In genomic region chr16:66588981-66589713, GRCh38 we compare ENCODE assay signal across 8 cellular contexts. TPM values are rescaled to one million over a fixed set of nuclear protein-coding genes. Genes with fewer than 3 reads are reported as not detected.
DNase-seq lines count a peak whose midpoint lies in the region; ATAC-seq and TF ChIP-seq lines count a peak whose summit lies in the region.

No MANE protein-coding gene starts in this region.

- peak; percentile 55 for TF ChIP-seq CTCF in AG10803 (conservative IDR thresholded peaks at IDR 0.05; ENCODE audit: low read length)
- 0 out of 2 replicates have a peak, but pooled peaks have one; percentile 30 for TF ChIP-seq CTCF in LNCaP clone FGC (IDR thresholded peaks at IDR 0.05; ENCODE audit: control insufficient read depth, extremely low read depth, insufficient read depth)
- TF ChIP-seq CTCF in activated CD8-positive, alpha-beta T cell treated with anti-CD3 and anti-CD28 coated beads for 36 hours (IDR thresholded peaks at IDR 0.05), result peak; percentile 81
- peak; percentile 38 for TF ChIP-seq CTCF in parathyroid adenoma (IDR thresholded peaks at IDR 0.05)

- CTCF ChIA-PET in activated CD8-positive, alpha-beta T cell treated with anti-CD3 and anti-CD28 coated beads for 36 hours (lab: Charles Lee), result interaction anchor here (0.6 to 3.1 kb wide), 24 partner anchors 9 to 241 kb away, joined by 3 to 29 read pairs (median 6); partner anchors contain the start of genes CKLF, CMTM2 and CMTM3

- H3K4me3 ChIP-seq in AG10803 (ENCODE audit: low read length) (no peak overlapping the region), LNCaP clone FGC (ENCODE audit: low read depth, low read length) (no peak overlapping the region), parathyroid adenoma (ENCODE audit: low read depth, low read length) (no peak overlapping the region)

- H3K4me1 Mint-ChIP-seq in activated CD8-positive, alpha-beta T cell treated with anti-CD3 and anti-CD28 coated beads for 36 hours (ENCODE audit: low read depth), result peaks cover 36% of the 10 kb centered on the region

- H3K4me1 ChIP-seq in parathyroid adenoma, result no peaks in the 10 kb centered on the region

- intact Hi-C loops in activated CD8-positive, alpha-beta T cell treated with anti-CD3 and anti-CD28 coated beads for 36 hours (cut with micrococcal nuclease), result loop anchor here (5.0 kb wide), 1 partner anchor 182 kb away; no protein-coding TSS in a partner anchor

- no peak overlapping the region for H3K9ac ChIP-seq in parathyroid adenoma

- no peaks in the 10 kb centered on the region for H3K9me3 ChIP-seq in parathyroid adenoma (ENCODE audit: control insufficient read depth, low read length)

- H3K27ac ChIP-seq in parathyroid adenoma, result no peak overlapping the region

- H3K9me3 Mint-ChIP-seq in activated CD8-positive, alpha-beta T cell treated with anti-CD3 and anti-CD28 coated beads for 36 hours, result no peaks in the 10 kb centered on the region

- no peak for DNase-seq in AG10803 (ENCODE audit: low read depth)
- no peak for DNase-seq in LNCaP clone FGC (ENCODE audit: low read depth)
- peak; percentile 79 for DNase-seq in activated CD8-positive, alpha-beta T cell treated with anti-CD3 and anti-CD28 coated beads for 36 hours
- DNase-seq in NCI-H82 treated with DMSO at 0.1 percent for 48 hours (lab: John Stamatoyannopoulos, UW; ENCODE audit: unreplicated experiment), result no peak
- DNase-seq in NCI-H146 (lab: John Stamatoyannopoulos, UW), result no peak

- ATAC-seq in GM19467 (IDR thresholded peaks at IDR 0.05; ENCODE audit: unreplicated experiment), result peak; percentile 71
- peak; percentile 96 for ATAC-seq in activated CD8-positive, alpha-beta T cell treated with anti-CD3 and anti-CD28 coated beads for 36 hours
- peak; percentile 78 for ATAC-seq in esophagus mucosa

- H3K36me3 Mint-ChIP-seq in activated CD8-positive, alpha-beta T cell treated with anti-CD3 and anti-CD28 coated beads for 36 hours (ENCODE audit: low read depth), result no peaks in the 10 kb centered on the region

- no peaks in the 10 kb centered on the region for H3K36me3 ChIP-seq in parathyroid adenoma (ENCODE audit: control insufficient read depth, insufficient read depth, low read length)

- no peaks in the 10 kb centered on the region for H3K27me3 ChIP-seq in parathyroid adenoma (ENCODE audit: control insufficient read depth, insufficient read depth, low read length)

- H3K4me3 Mint-ChIP-seq in activated CD8-positive, alpha-beta T cell treated with anti-CD3 and anti-CD28 coated beads for 36 hours, result peak overlapping the region; percentile 69

- H3K4me2 ChIP-seq in parathyroid adenoma (ENCODE audit: low read length), result no peak overlapping the region

- no peaks in the 10 kb centered on the region for H3K27me3 Mint-ChIP-seq in activated CD8-positive, alpha-beta T cell treated with anti-CD3 and anti-CD28 coated beads for 36 hours

- no peaks in the 10 kb centered on the region for H3K79me2 ChIP-seq in parathyroid adenoma

- no peak overlapping the region for H2AFZ ChIP-seq in parathyroid adenoma

- H3K27ac Mint-ChIP-seq in activated CD8-positive, alpha-beta T cell treated with anti-CD3 and anti-CD28 coated beads for 36 hours, result no peak overlapping the region

- POLR2A ChIA-PET in activated CD8-positive, alpha-beta T cell treated with anti-CD3 and anti-CD28 coated beads for 36 hours (lab: Charles Lee), result interaction anchor here (0.9 to 2.1 kb wide), 5 partner anchors 9 to 114 kb away, joined by 3 to 11 read pairs (median 4); partner anchors contain the start of genes CKLF and CMTM3

RNA-seq across cellular contexts. Expression of gene CMTM2, which starts 9.9 kb away (rescaled TPM):
- total RNA-seq in activated CD8-positive, alpha-beta T cell treated with anti-CD3 and anti-CD28 coated beads for 36 hours, result under 1 TPM in 1 of 2 experiments, not detected in 1; 0.29 TPM
- not detected for total RNA-seq in esophagus mucosa

RNA-seq across cellular contexts. Expression of gene CMTM3, which starts 15.4 kb away (rescaled TPM):
- 10 to 100 TPM; 48.0 to 49.4 TPM for total RNA-seq in activated CD8-positive, alpha-beta T cell treated with anti-CD3 and anti-CD28 coated beads for 36 hours
- total RNA-seq in esophagus mucosa, result 3.7 TPM

RNA-seq across cellular contexts. Expression of gene CMTM1, which starts 22.9 kb away (rescaled TPM):
- total RNA-seq in activated CD8-positive, alpha-beta T cell treated with anti-CD3 and anti-CD28 coated beads for 36 hours, result 1 to 10 TPM; 5.4 to 6.2 TPM
- total RNA-seq in esophagus mucosa, result 0.60 TPM

RNA-seq across cellular contexts. Expression of gene CKLF, which starts 36.8 kb away (rescaled TPM):
- 10 to 100 TPM; 99.0 to 99.7 TPM for total RNA-seq in activated CD8-positive, alpha-beta T cell treated with anti-CD3 and anti-CD28 coated beads for 36 hours
- 14.2 TPM for total RNA-seq in esophagus mucosa

RNA-seq across cellular contexts. Expression of gene TK2, which starts 39.2 kb away (rescaled TPM):
- 1 to 10 TPM; 3.2 to 4.4 TPM for total RNA-seq in activated CD8-positive, alpha-beta T cell treated with anti-CD3 and anti-CD28 coated beads for 36 hours
- total RNA-seq in esophagus mucosa, result 8.5 TPM

Comparison
In these comparisons a context has a peak if more than half of its experiments do, and no peak if none do; other contexts are left out.
1. CTCF ChIP-seq: peak in every context shown above with its lines; median percentile 81 in activated CD8-positive, alpha-beta T cell treated with anti-CD3 and anti-CD28 coated beads for 36 hours; 55 in AG10803; 38 in parathyroid adenoma; 30 in LNCaP clone FGC.
2. RNA of gene CMTM3, which starts 15.4 kb away (total RNA-seq): 48.0 to 49.4 TPM in activated CD8-positive, alpha-beta T cell treated with anti-CD3 and anti-CD28 coated beads for 36 hours; 3.7 TPM in esophagus mucosa (single experiment); every median in the first group is over 10 times any median in the second.
3. Peak in every context shown above with its lines, with median percentiles within 50 percentile points of each other: ATAC-seq.